14 cellular contexts compared by ENCODE assay signal in genomic region chr2:190340369-190340768, GRCh38. TPM values are rescaled to one million over a fixed set of nuclear protein-coding genes. Genes with fewer than 3 reads are reported as not detected.
DNase-seq lines count a peak whose midpoint lies in the region; ATAC-seq, FAIRE-seq and TF ChIP-seq lines count a peak whose summit lies in the region.
"Had no signal": no experiment of that assay in that cellular context is flagged by ENCODE, and none has a peak within 500 bp of the region (broad histone marks: within the 10 kb centered on the region; RNA-seq: fewer than 3 reads in every experiment).

No MANE protein-coding gene starts in this region.

- H4K20me1 ChIP-seq in endothelial cell of umbilical vein (replicated peaks; ENCODE audit: control insufficient read depth, extremely low read depth, insufficient read depth, low read length), result no peaks in the 10 kb centered on the region

- TF ChIP-seq CTCF in A673 (conservative IDR thresholded peaks at IDR 0.05; ENCODE audit: low read depth, low read length), result no peak
- no peak for TF ChIP-seq CTCF in endothelial cell of umbilical vein (IDR thresholded peaks at IDR 0.05; ENCODE audit: extremely low read depth in 1 of 2, insufficient read depth in 1 of 2, low read depth in 1 of 2, low read length in 2 of 2)
- no peak for TF ChIP-seq CTCF in coronary artery (IDR thresholded peaks at IDR 0.05)

- H3K79me2 ChIP-seq in endothelial cell of umbilical vein (ENCODE audit: control insufficient read depth, insufficient read depth, low read length), result peaks cover 12% of the 10 kb centered on the region

- H3K4me1 ChIP-seq in A673 (ENCODE audit: insufficient read depth, low read length, poor library complexity, severe bottlenecking), result no peaks in the 10 kb centered on the region
- peaks cover 14% of the 10 kb centered on the region for H3K4me1 ChIP-seq in endothelial cell of umbilical vein (ENCODE audit: control insufficient read depth, extremely low read depth, insufficient read depth, low read length)

- no peaks in the 10 kb centered on the region for H3K9me1 ChIP-seq in endothelial cell of umbilical vein (replicated peaks; ENCODE audit: control insufficient read depth, extremely low read depth, insufficient read depth, low read length)

- no peak overlapping the region for H3K9ac ChIP-seq in endothelial cell of umbilical vein (replicated peaks; ENCODE audit: extremely low read depth, insufficient read depth, low read length)

- dilution Hi-C loops in endothelial cell of umbilical vein (cut with MboI; ENCODE audit: extremely low pct_ligation_motif_present, low sequenced_read_pairs), result no loop called here

- intact Hi-C loops in A673 (cut with micrococcal nuclease; ENCODE audit: unreplicated experiment), result no loop called here
- intact Hi-C loops in endothelial cell of umbilical vein (cut with micrococcal nuclease), result no loop called here

- ATAC-seq in HG03442 (IDR thresholded peaks at IDR 0.05; ENCODE audit: unreplicated experiment), result no peak

- no TSS peak for BruUV-seq in A673 (replicated peaks; lab: Mats Ljungman, UMichigan)
- BruUV-seq in endothelial cell of umbilical vein (replicated peaks; lab: Mats Ljungman, UMichigan), result no TSS peak

- no peak overlapping the region for H3K27ac ChIP-seq in A673 (ENCODE audit: low read depth, low read length, poor library complexity, severe bottlenecking)
- no peak overlapping the region for H3K27ac ChIP-seq in endothelial cell of umbilical vein (ENCODE audit: insufficient read depth, low read depth, low read length)
- no peak overlapping the region for H3K27ac ChIP-seq in coronary artery
- H3K27ac ChIP-seq: spleen had no signal

- CTCF ChIA-PET in A673 (lab: Charles Lee) (no interaction called here), endothelial cell of umbilical vein (lab: Charles Lee) (interaction anchor here (1.0 to 1.1 kb wide), 2 partner anchors 11 to 171 kb away, joined by 3 to 4 read pairs; no protein-coding TSS in a partner anchor)

- H3K9me3 ChIP-seq in A673 (ENCODE audit: low read depth, low read length, poor library complexity, severe bottlenecking), result no peaks in the 10 kb centered on the region
- no peaks in the 10 kb centered on the region for H3K9me3 ChIP-seq in endothelial cell of umbilical vein (replicated peaks; ENCODE audit: control insufficient read depth, insufficient read depth, low read length)
- H3K9me3 ChIP-seq in MG63, result no peaks in the 10 kb centered on the region
- H3K9me3 ChIP-seq: spleen had no signal

- H3K4me2 ChIP-seq in endothelial cell of umbilical vein (ENCODE audit: insufficient read depth, low read length), result no peak overlapping the region

- TF ChIP-seq POLR2A in endothelial cell of umbilical vein (IDR thresholded peaks at IDR 0.05; ENCODE audit: low read depth, low read length), result no peak

- H3K36me3 ChIP-seq in A673 (ENCODE audit: insufficient read depth, low read length, poor library complexity, severe bottlenecking) (no peaks in the 10 kb centered on the region), endothelial cell of umbilical vein (ENCODE audit: control insufficient read depth in 2 of 2, extremely low read depth in 1 of 2, insufficient read depth in 2 of 2, low read length in 2 of 2) (no peaks in the 10 kb centered on the region), MG63 (no peaks in the 10 kb centered on the region)
- H3K36me3 ChIP-seq: spleen had no signal

- POLR2A ChIA-PET in A673 (lab: Charles Lee; ENCODE audit: low non-redundant PET) (interaction anchor here (0.7 kb wide), 1 partner anchor 12 kb away, joined by 3 read pairs; no protein-coding TSS in a partner anchor), endothelial cell of umbilical vein (lab: Charles Lee) (no interaction called here)

- FAIRE-seq in endothelial cell of umbilical vein (lab: Jason Lieb, UNC), result no peak
- FAIRE-seq: GM12891, urothelium cell line had no signal

- H3K27me3 ChIP-seq in A673 (replicated peaks; ENCODE audit: insufficient read depth, low read depth, low read length, poor library complexity), result no peaks in the 10 kb centered on the region
- H3K27me3 ChIP-seq in endothelial cell of umbilical vein (ENCODE audit: control insufficient read depth in 2 of 2, insufficient read depth in 2 of 2, low read length in 2 of 2), result no peaks in the 10 kb centered on the region
- no peaks in the 10 kb centered on the region for H3K27me3 ChIP-seq in MG63
- H3K27me3 ChIP-seq: spleen had no signal

- no peak overlapping the region for H3K4me3 ChIP-seq in A673 (ENCODE audit: low read depth, low read length, poor library complexity, severe bottlenecking)
- no peak overlapping the region for H3K4me3 ChIP-seq in endothelial cell of umbilical vein (replicated peaks in 1 of 3; ENCODE audit: insufficient read depth in 1 of 3, low read depth in 1 of 3, low read length in 3 of 3)
- H3K4me3 ChIP-seq in MG63, result no peak overlapping the region
- H3K4me3 ChIP-seq in coronary artery, result no peak overlapping the region
- H3K4me3 ChIP-seq: spleen had no signal

- H2AFZ ChIP-seq in endothelial cell of umbilical vein (ENCODE audit: low read depth, low read length), result peak overlapping the region; percentile 20

- DNase-seq in A673 (ENCODE audit: low spot score) (peak; percentile 68), ELR (ENCODE audit: low read depth) (peak; percentile 67), NCI-H69 (lab: John Stamatoyannopoulos, UW) (peak; percentile 54), endothelial cell of umbilical vein (ENCODE audit: low read depth, low spot score) (no peak), MG63 (no peak), coronary artery (ENCODE audit: low spot score) (no peak)
- no peak for DNase-seq in activated T-cell treated with anti-CD3 and anti-CD28 coated beads, Interleukin-2, amount 50 U/mL, for 48 hours
- DNase-seq: activated effector memory CD4-positive, alpha-beta T cell treated with Interleukin-2 at 50 U/mL for 16 hours; CD4-positive, alpha-beta memory T cell; RPMI8226; spleen had no signal

TF ChIP-seq in endothelial cell of umbilical vein, 7 proteins besides CTCF, POLR2A, EP300 and RAD21:
- no peak for TF ChIP-seq JUN (IDR thresholded peaks at IDR 0.05; ENCODE audit: borderline replicate concordance, insufficient read depth, insufficient read length, low read depth)
- TF ChIP-seq GATA2 (IDR thresholded peaks at IDR 0.05; ENCODE audit: insufficient read depth, insufficient read length, low read depth, low read length), result no peak

RNA-seq across cellular contexts. Expression of gene INPP1, which starts 3.0 kb away (rescaled TPM):
- total RNA-seq in A673 (2021) (3.2 and 3.9 TPM in 2 replicates), endothelial cell of umbilical vein (32.6 and 36.8 TPM in 2 replicates)
- polyA plus RNA-seq in endothelial cell of umbilical vein, result 9.3 and 10.6 TPM in 2 replicates
- polyA plus RNA-seq in endothelial cell of umbilical vein (2011; cell fraction: cytosol; rRNA removed), result 15.1 and 15.6 TPM in 2 replicates
- 24.4 and 25.0 TPM in 2 replicates for polyA plus RNA-seq in endothelial cell of umbilical vein (2011; cell fraction: nucleus; rRNA removed)
- polyA plus RNA-seq in endothelial cell of umbilical vein (2012), result 30.3 and 38.4 TPM in 2 replicates
- 8.6 and 11.5 TPM in 2 replicates for polyA minus RNA-seq in endothelial cell of umbilical vein
- 6.8 TPM for polyA minus RNA-seq in endothelial cell of umbilical vein (2011; cell fraction: cytosol; rRNA and poly(A)+ RNA removed)
- 14.1 and 15.2 TPM in 2 replicates for polyA minus RNA-seq in endothelial cell of umbilical vein (2011; cell fraction: nucleus; rRNA and poly(A)+ RNA removed)
- 15.9 and 66.6 TPM in 2 replicates for total RNA-seq in MG63 (2014; rRNA removed; shearing (Covaris generic); ENCODE audit: low replicate concordance)

RNA-seq across cellular contexts. Expression of gene HIBCH, which starts 20.7 kb away (rescaled TPM):
- total RNA-seq in A673 (2021), result 43.3 and 45.7 TPM in 2 replicates
- total RNA-seq in endothelial cell of umbilical vein, result 23.2 and 24.7 TPM in 2 replicates
- 3.3 and 6.4 TPM in 2 replicates for polyA plus RNA-seq in endothelial cell of umbilical vein
- polyA plus RNA-seq in endothelial cell of umbilical vein (2011; cell fraction: cytosol; rRNA removed), result 10.0 and 10.1 TPM in 2 replicates
- polyA plus RNA-seq in endothelial cell of umbilical vein (2011; cell fraction: nucleus; rRNA removed), result 21.3 and 23.6 TPM in 2 replicates
- 21.3 and 26.5 TPM in 2 replicates for polyA plus RNA-seq in endothelial cell of umbilical vein (2012)
- polyA minus RNA-seq in endothelial cell of umbilical vein, result 20.3 and 21.9 TPM in 2 replicates
- 3.2 TPM for polyA minus RNA-seq in endothelial cell of umbilical vein (2011; cell fraction: cytosol; rRNA and poly(A)+ RNA removed)
- polyA minus RNA-seq in endothelial cell of umbilical vein (2011; cell fraction: nucleus; rRNA and poly(A)+ RNA removed), result 40.8 and 53.3 TPM in 2 replicates
- total RNA-seq in MG63 (2014; rRNA removed; shearing (Covaris generic); ENCODE audit: low replicate concordance), result 7.4 and 13.9 TPM in 2 replicates

Comparison
In these comparisons a context has a peak if more than half of its experiments do, and no peak if none do; other contexts are left out.
1. DNase-seq: peak in A673 (single experiment), ELR (single experiment) and NCI-H69 (single experiment); none in endothelial cell of umbilical vein (single experiment), MG63 (single experiment), coronary artery (single experiment) and activated T-cell treated with anti-CD3 and anti-CD28 coated beads, Interleukin-2, amount 50 U/mL, for 48 hours (0 of 2).